Comparison of ENCODE assay signal across 8 cellular contexts in the genomic region with DNA sequence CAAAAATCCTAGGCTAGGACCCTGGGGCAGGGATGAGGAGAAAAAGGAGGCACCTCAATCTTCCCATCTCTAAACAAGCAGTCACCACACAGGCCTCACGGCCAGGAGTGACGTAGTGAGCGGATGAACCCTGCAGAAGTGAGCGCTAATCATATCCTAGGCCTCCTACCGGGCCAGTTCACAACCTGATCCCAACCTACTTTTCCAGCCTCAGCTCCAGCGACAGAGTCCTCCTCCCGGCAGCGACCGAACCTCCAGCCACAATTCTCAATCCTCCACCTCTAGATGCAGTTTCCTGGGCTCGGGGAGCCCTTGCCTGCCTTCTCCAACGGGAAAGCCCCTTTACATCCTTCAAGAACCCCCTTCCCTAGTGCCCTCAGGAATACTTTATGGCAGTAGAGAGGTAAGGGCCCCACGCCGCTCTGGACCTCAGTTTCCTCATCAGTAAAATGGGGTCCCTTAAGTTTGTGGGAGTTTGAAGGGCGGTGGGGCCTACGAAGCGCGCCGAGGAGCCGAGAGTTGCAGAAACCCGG. TPM values are rescaled to one million over a fixed set of nuclear protein-coding genes. Genes with fewer than 3 reads are reported as not detected.
DNase-seq lines count a peak whose midpoint lies in the region; ATAC-seq, FAIRE-seq and TF ChIP-seq lines count a peak whose summit lies in the region.

No MANE protein-coding gene starts in this region.

- peaks cover 8% of the 10 kb centered on the region for H3K4me1 Mint-ChIP-seq in astrocyte (ENCODE audit: low read depth, unreplicated experiment)

- peak overlapping the region; percentile 99 for H3K4me2 ChIP-seq in astrocyte (ENCODE audit: low read length)

- peak overlapping the region; percentile 70 for H2AFZ ChIP-seq in astrocyte (ENCODE audit: low read depth, low read length)

- H3K27me3 ChIP-seq in astrocyte (ENCODE audit: insufficient read depth, low read length) = no peaks in the 10 kb centered on the region

- peak overlapping the region; percentile 97 for H3K27ac Mint-ChIP-seq in astrocyte (ENCODE audit: unreplicated experiment)

- FAIRE-seq in astrocyte (lab: Jason Lieb, UNC) = no peak

- H3K79me2 ChIP-seq in astrocyte (ENCODE audit: insufficient read depth, low read length) = peaks cover 87% of the 10 kb centered on the region

- DNase-seq in activated naive CD4-positive, alpha-beta T cell treated with Interleukin-2 at 50 U/mL for 16 hours = peak; percentile 33
- no peak for DNase-seq in activated naive CD4-positive, alpha-beta T cell treated with anti-CD3 and anti-CD28 coated beads, Interleukin-2, amount 50 U/mL, for 16 hours
- peak; percentile 61 for DNase-seq in NAMALWA (ENCODE audit: low spot score)
- peak; percentile 42 for DNase-seq in astrocyte (ENCODE audit: low read depth)
- peak; percentile 68 for DNase-seq in iris pigment epithelial cell (ENCODE audit: low read depth)
- DNase-seq in stimulated activated CD4-positive, alpha-beta T cell treated with anti-CD3 and anti-CD28 coated beads, Interleukin-4, amount 100 ng/mL, for 24 hours = peak; percentile 26
- no peak for DNase-seq in OCI-M2 (lab: John Stamatoyannopoulos, UW; ENCODE audit: unreplicated experiment)

- H3K27ac ChIP-seq in astrocyte (ENCODE audit: low read depth, low read length) = peak overlapping the region; percentile 92

- peaks cover 24% of the 10 kb centered on the region for H4K20me1 ChIP-seq in astrocyte (ENCODE audit: insufficient read depth, low read length)

- peaks cover 15% of the 10 kb centered on the region for H3K4me1 ChIP-seq in astrocyte (ENCODE audit: insufficient read depth, low read length)

- no peak for TF ChIP-seq CTCF in astrocyte (IDR thresholded peaks at IDR 0.05; ENCODE audit: insufficient read depth, low read depth, low read length)

- no peaks in the 10 kb centered on the region for H3K9me3 Mint-ChIP-seq in astrocyte (ENCODE audit: unreplicated experiment)

- peak overlapping the region; percentile 99 for H3K4me3 Mint-ChIP-seq in astrocyte (ENCODE audit: unreplicated experiment)

- H3K27me3 Mint-ChIP-seq in astrocyte (ENCODE audit: low read depth, unreplicated experiment) = no peaks in the 10 kb centered on the region

- peaks cover 3% of the 10 kb centered on the region for H3K36me3 Mint-ChIP-seq in astrocyte (ENCODE audit: low read depth, unreplicated experiment)

- peak overlapping the region; percentile 95 for H3K9ac ChIP-seq in astrocyte (ENCODE audit: low read length)

- no peak for ATAC-seq in GM21526 (IDR thresholded peaks at IDR 0.05; ENCODE audit: low FRiP score, unreplicated experiment)

- H3K36me3 ChIP-seq in astrocyte (ENCODE audit: insufficient read depth, low read length) = no peaks in the 10 kb centered on the region

- H3K9me3 ChIP-seq in astrocyte (ENCODE audit: insufficient read depth, low read depth, low read length) = no peaks in the 10 kb centered on the region

- peak overlapping the region; percentile 99 for H3K4me3 ChIP-seq in astrocyte (ENCODE audit: insufficient read depth, low read depth, low read length)

RNA-seq across cellular contexts. Expression of a gene that starts 1.4 kb away (rescaled TPM):
- total RNA-seq in astrocyte = 18.6 and 21.6 TPM in 2 replicates

RNA-seq across cellular contexts. Expression of a gene that starts 1.6 kb away (rescaled TPM):
- total RNA-seq in astrocyte = 16.5 and 17.2 TPM in 2 replicates

RNA-seq across cellular contexts. Expression of a gene that starts 16.1 kb away (rescaled TPM):
- total RNA-seq in astrocyte = 3.4 and 7.1 TPM in 2 replicates

RNA-seq across cellular contexts. Expression of a gene that starts 22.0 kb away (rescaled TPM):
- 133 and 156 TPM in 2 replicates for total RNA-seq in astrocyte

RNA-seq across cellular contexts. Expression of a gene that starts 35.6 kb away (rescaled TPM):
- 44.9 and 47.7 TPM in 2 replicates for total RNA-seq in astrocyte

Comparison
In these comparisons a context has a peak if more than half of its experiments do, and no peak if none do; other contexts are left out.
1. DNase-seq: peak in activated naive CD4-positive, alpha-beta T cell treated with Interleukin-2 at 50 U/mL for 16 hours (single experiment), NAMALWA (single experiment), astrocyte (single experiment), iris pigment epithelial cell (single experiment) and stimulated activated CD4-positive, alpha-beta T cell treated with anti-CD3 and anti-CD28 coated beads, Interleukin-4, amount 100 ng/mL, for 24 hours (single experiment); none in activated naive CD4-positive, alpha-beta T cell treated with anti-CD3 and anti-CD28 coated beads, Interleukin-2, amount 50 U/mL, for 16 hours (single experiment) and OCI-M2 (single experiment).